ENCODE assay signal across 12 cellular contexts in genomic region chr9:2043881-2044462, GRCh38. TPM values are rescaled to one million over a fixed set of nuclear protein-coding genes. Genes with fewer than 3 reads are reported as not detected.
DNase-seq lines count a peak whose midpoint lies in the region; ATAC-seq and TF ChIP-seq lines count a peak whose summit lies in the region.
"Had no signal": no experiment of that assay in that cellular context is flagged by ENCODE, and none has a peak within 500 bp of the region (broad histone marks: within the 10 kb centered on the region; RNA-seq: fewer than 3 reads in every experiment).

No MANE protein-coding gene starts in this region.

- no CpG with 5 or more reads among the region's 12 CpGs for WGBS in trophoblast cell (ENCODE audit: extremely low coverage, insufficient coverage, insufficient read length)

- H3K79me1 ChIP-seq in trophoblast cell (ENCODE audit: low read length): peaks cover 11% of the 10 kb centered on the region

- no peak overlapping the region for H2BK12ac ChIP-seq in trophoblast cell (ENCODE audit: low read length)

- peak overlapping the region; percentile 45 for H2BK120ac ChIP-seq in trophoblast cell (ENCODE audit: insufficient read depth, low read length, poor library complexity)

- H3K79me2 ChIP-seq in OCI-LY3 (ENCODE audit: low read length) (peaks cover 76% of the 10 kb centered on the region), trophoblast cell (ENCODE audit: control insufficient read depth, insufficient read depth, low read length, poor library complexity) (no peaks in the 10 kb centered on the region)

- H3K9ac ChIP-seq in OCI-LY3 (ENCODE audit: low read length) (peak overlapping the region; percentile 72), trophoblast cell (ENCODE audit: low read length) (no peak overlapping the region)

- no peaks in the 10 kb centered on the region for H3K36me3 ChIP-seq in H7 (replicated peaks; ENCODE audit: control insufficient read depth, insufficient read depth, low read length)
- H3K36me3 ChIP-seq in OCI-LY3 (replicated peaks; ENCODE audit: low read depth, low read length): peaks cover 72% of the 10 kb centered on the region
- peaks cover 12 to 21% of the 10 kb centered on the region in 2 experiments for H3K36me3 ChIP-seq in trophoblast cell (ENCODE audit: control insufficient read depth in 1 of 2, insufficient read depth in 2 of 2, low read length in 2 of 2)
- peaks cover 32% of the 10 kb centered on the region for H3K36me3 ChIP-seq in WERI-Rb-1
- H3K36me3 ChIP-seq: breast epithelium had no signal

- peak overlapping the region; percentile 39 for H4K91ac ChIP-seq in trophoblast cell (ENCODE audit: low read depth, low read length)

- H3K4me1 ChIP-seq in OCI-LY3 (ENCODE audit: low read length) (peaks cover 45% of the 10 kb centered on the region), trophoblast cell (ENCODE audit: control insufficient read depth in 1 of 2, insufficient read depth in 2 of 2, low read length in 2 of 2) (peaks cover 10 to 21% of the 10 kb centered on the region in 2 experiments)
- H3K4me1 ChIP-seq: breast epithelium had no signal

- TF ChIP-seq CTCF in OCI-LY3 (IDR thresholded peaks at IDR 0.05; ENCODE audit: low read depth, low read length): no peak
- no peak for TF ChIP-seq CTCF in WERI-Rb-1 (IDR thresholded peaks at IDR 0.05; ENCODE audit: low read depth, low read length)

- H3K27ac ChIP-seq in OCI-LY3 (ENCODE audit: low read length) (peak overlapping the region; percentile 90), trophoblast cell (ENCODE audit: low read depth, low read length) (peak overlapping the region; percentile 77), WERI-Rb-1 (no peak overlapping the region), caudate nucleus (ENCODE audit: low read depth, low read length) (no peak overlapping the region)
- H3K27ac ChIP-seq: breast epithelium had no signal

- H2AK5ac ChIP-seq in trophoblast cell (ENCODE audit: low read length): no peak overlapping the region

- ATAC-seq in GM18868 (IDR thresholded peaks at IDR 0.05; ENCODE audit: unreplicated experiment) (peak; percentile 69), esophagus mucosa (no peak)

- H4K8ac ChIP-seq in trophoblast cell (ENCODE audit: low read depth, low read length): peak overlapping the region; percentile 48

- no peak overlapping the region for H3K23ac ChIP-seq in trophoblast cell (ENCODE audit: low read length)

- no peak overlapping the region for H3K4ac ChIP-seq in trophoblast cell (ENCODE audit: low read depth, low read length)

- H3K27me3 ChIP-seq in H7 (ENCODE audit: control insufficient read depth, insufficient read depth, low read length): peaks cover 11% of the 10 kb centered on the region; the same call in 1 of the 2 replicates
- H3K27me3 ChIP-seq in OCI-LY3 (ENCODE audit: low read depth, low read length): no peaks in the 10 kb centered on the region
- H3K27me3 ChIP-seq in trophoblast cell (ENCODE audit: insufficient read depth, low read length): no peaks in the 10 kb centered on the region
- H3K27me3 ChIP-seq in WERI-Rb-1 (ENCODE audit: insufficient read depth, low read depth, severe bottlenecking): no peaks in the 10 kb centered on the region
- H3K27me3 ChIP-seq: breast epithelium had no signal

- H3K9me3 ChIP-seq in OCI-LY3 (ENCODE audit: insufficient read depth, low read length) (no peaks in the 10 kb centered on the region), trophoblast cell (ENCODE audit: insufficient read depth, low read depth, low read length) (no peaks in the 10 kb centered on the region), WERI-Rb-1 (ENCODE audit: severe bottlenecking) (no peaks in the 10 kb centered on the region)
- H3K9me3 ChIP-seq: breast epithelium had no signal

- peak overlapping the region; percentile 64 for H2BK5ac ChIP-seq in trophoblast cell (ENCODE audit: low read depth, low read length, poor library complexity)

- H4K20me1 ChIP-seq in OCI-LY3 (ENCODE audit: insufficient read depth, low read length): peaks cover 20% of the 10 kb centered on the region; the same call in 1 of the 2 replicates

- H4K12ac ChIP-seq in trophoblast cell (ENCODE audit: low read depth, low read length): no peak overlapping the region

- H3K14ac ChIP-seq in trophoblast cell (ENCODE audit: low read length): no peak overlapping the region

- no peak overlapping the region for H3K4me3 ChIP-seq in H7 (ENCODE audit: insufficient read depth, low read depth, low read length)
- peak overlapping the region; percentile 66 for H3K4me3 ChIP-seq in OCI-LY3 (ENCODE audit: low read length)
- H3K4me3 ChIP-seq in trophoblast cell (ENCODE audit: low read depth, low read length): no peak overlapping the region
- H3K4me3 ChIP-seq in WERI-Rb-1 (ENCODE audit: low read depth, low read length): no peak overlapping the region
- H3K4me3 ChIP-seq: breast epithelium had no signal

- H3K4me2 ChIP-seq in OCI-LY3 (ENCODE audit: low read length): peak overlapping the region; percentile 93
- H3K4me2 ChIP-seq in trophoblast cell (ENCODE audit: low read length): peak overlapping the region; percentile 38

- no peak overlapping the region for H2AFZ ChIP-seq in OCI-LY3 (ENCODE audit: low read depth, low read length)
- H2AFZ ChIP-seq in trophoblast cell (ENCODE audit: insufficient read depth, low read length, poor library complexity): no peak overlapping the region

- no peak overlapping the region for H3K18ac ChIP-seq in trophoblast cell (ENCODE audit: low read length)

- peak; percentile 49 for DNase-seq in H7
- DNase-seq in trophoblast cell: no peak
- no peak for DNase-seq in WERI-Rb-1
- DNase-seq in NOMO-1 treated with dmso at 0.1 percent for 144 hours (lab: John Stamatoyannopoulos, UW; ENCODE audit: unreplicated experiment): no peak
- DNase-seq in caudate nucleus (lab: John Stamatoyannopoulos, UW): no peak
- DNase-seq: activated T-cell treated with anti-CD3 and anti-CD28 coated beads for 4 hours, NCI-H2081 treated with DMSO at 0.1 percent for 48 hours, T-helper 9 cell had no signal

RNA-seq across cellular contexts. Expression of gene SMARCA2, which starts 28.8 kb away (rescaled TPM):
- total RNA-seq in H7 (2014; rRNA removed; shearing (Covaris generic)): 5.5 and 11.6 TPM in 2 replicates
- 70.8 and 75.1 TPM in 2 replicates for polyA plus RNA-seq in trophoblast cell (2013)
- 81.7 TPM for total RNA-seq in esophagus mucosa

Comparison
In these comparisons a context has a peak if more than half of its experiments do, and no peak if none do; other contexts are left out.
1. H3K27ac ChIP-seq: peak in OCI-LY3 (single experiment) and trophoblast cell (single experiment); none in WERI-Rb-1 (single experiment) and caudate nucleus (single experiment).